In the genomic region with DNA sequence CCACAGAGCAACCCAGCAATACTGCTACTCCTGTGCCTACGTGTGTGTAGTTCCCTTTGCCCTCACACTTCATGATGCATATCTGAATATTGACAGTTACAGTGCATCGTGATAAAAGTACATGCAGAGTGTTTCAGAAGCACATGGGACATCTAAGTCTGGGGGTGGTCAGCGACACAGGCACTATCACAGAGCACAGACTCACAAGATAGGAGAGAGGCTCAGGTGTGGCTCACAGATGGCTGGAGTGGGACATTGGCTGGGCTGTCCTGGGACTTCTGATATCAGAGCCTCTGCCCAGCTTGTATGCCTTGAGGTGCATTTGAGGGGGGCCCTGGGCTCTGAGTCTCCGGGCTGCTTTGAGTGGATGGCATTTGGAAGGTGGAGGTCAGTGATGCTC, we compare ENCODE assay signal across 26 cellular contexts. TPM values are rescaled to one million over a fixed set of nuclear protein-coding genes. Genes with fewer than 3 reads are reported as not detected.
"Had no signal": no experiment of that assay in that cellular context is flagged by ENCODE, and none has a peak within 500 bp of the region (broad histone marks: within the 10 kb centered on the region; RNA-seq: fewer than 3 reads in every experiment).

No MANE protein-coding gene starts in this region.

- H3K9me3 Mint-ChIP-seq: effector memory CD8-positive, alpha-beta T cell; naive B cell; natural killer cell treated with Interleukin-12 subunit alpha and Interleukin-12 subunit beta and Interleukin-15 and Interleukin-18, amount 100 ng/mL, for 72 hours; stimulated activated naive B cell treated with anti-CD40 and anti-IgM and Interleukin-4, amounts not matched to agents 10 μg/mL and 1 μg/mL and 100 μg/mL, for 72 hours; stimulated activated naive CD8-positive, alpha-beta T cell treated with anti-CD3 and anti-CD28 coated beads, Interleukin-15, Interleukin-2, amounts not matched to agents 100 ng/mL and 50 ng/mL, for 24 hours had no signal

- H3K27me3 ChIP-seq: hepatocyte had no signal

- H2AFZ ChIP-seq: hepatocyte had no signal

- DNase-seq: cortex of kidney; effector memory CD8-positive, alpha-beta T cell; foreskin keratinocyte; heart left ventricle; left cardiac atrium; left lung; mucosa of descending colon; naive B cell; right lobe of liver; small intestine; stimulated activated CD4-positive, alpha-beta T cell treated with anti-CD3 and anti-CD28 coated beads, Interleukin-15, amount 100 ng/mL, for 24 hours; stimulated activated CD4-positive, alpha-beta T cell treated with anti-CD3 and anti-CD28 coated beads, Interleukin-2, amount 100 ng/mL, for 48 hours; stimulated activated naive B cell treated with anti-CD40 and anti-IgM and Interleukin-4, amounts not matched to agents 10 μg/mL and 1 μg/mL and 100 μg/mL, for 72 hours; trophoblast cell had no signal

- H3K27ac Mint-ChIP-seq: effector memory CD8-positive, alpha-beta T cell; mesothelial cell of epicardium; naive B cell; natural killer cell treated with Interleukin-12 subunit alpha and Interleukin-12 subunit beta and Interleukin-15 and Interleukin-18, amount 100 ng/mL, for 72 hours; progenitor cell of endocrine pancreas; stimulated activated naive B cell treated with anti-CD40 and anti-IgM and Interleukin-4, amounts not matched to agents 10 μg/mL and 1 μg/mL and 100 μg/mL, for 72 hours; stimulated activated naive CD8-positive, alpha-beta T cell treated with anti-CD3 and anti-CD28 coated beads, Interleukin-15, Interleukin-2, amounts not matched to agents 100 ng/mL and 50 ng/mL, for 24 hours had no signal

- H3K4me1 Mint-ChIP-seq: mesothelial cell of epicardium; stimulated activated naive B cell treated with anti-CD40 and anti-IgM and Interleukin-4, amounts not matched to agents 10 μg/mL and 1 μg/mL and 100 μg/mL, for 72 hours had no signal

- H3K4me1 ChIP-seq: esophagus muscularis mucosa, foreskin keratinocyte, left lung, parathyroid adenoma had no signal

- ATAC-seq: effector memory CD8-positive, alpha-beta T cell; gastroesophageal sphincter; heart left ventricle; mucosa of descending colon; right lobe of liver; stimulated activated naive B cell treated with anti-CD40 and anti-IgM and Interleukin-4, amounts not matched to agents 10 μg/mL and 1 μg/mL and 100 μg/mL, for 72 hours had no signal

- H3K9me3 ChIP-seq: esophagus muscularis mucosa, gastroesophageal sphincter, heart left ventricle, left lung, mucosa of descending colon, right lobe of liver had no signal

- H3K4me3 ChIP-seq: esophagus muscularis mucosa, gastroesophageal sphincter, heart left ventricle, hepatocyte, left lung, mucosa of descending colon, right lobe of liver had no signal

- H3K79me2 ChIP-seq: hepatocyte, parathyroid adenoma had no signal

- H3K27ac ChIP-seq: epithelial cell of prostate, esophagus muscularis mucosa, foreskin keratinocyte, gastroesophageal sphincter, heart left ventricle, hepatocyte, left lung, parathyroid adenoma, right lobe of liver had no signal

- H3K9ac ChIP-seq: parathyroid adenoma had no signal

- H3K36me3 Mint-ChIP-seq: mesothelial cell of epicardium; natural killer cell treated with Interleukin-12 subunit alpha and Interleukin-12 subunit beta and Interleukin-15 and Interleukin-18, amount 100 ng/mL, for 72 hours had no signal

- H3K4me3 Mint-ChIP-seq: effector memory CD8-positive, alpha-beta T cell; mesothelial cell of epicardium; naive B cell; natural killer cell treated with Interleukin-12 subunit alpha and Interleukin-12 subunit beta and Interleukin-15 and Interleukin-18, amount 100 ng/mL, for 72 hours; neural crest cell; stimulated activated naive B cell treated with anti-CD40 and anti-IgM and Interleukin-4, amounts not matched to agents 10 μg/mL and 1 μg/mL and 100 μg/mL, for 72 hours; stimulated activated naive CD8-positive, alpha-beta T cell treated with anti-CD3 and anti-CD28 coated beads, Interleukin-15, Interleukin-2, amounts not matched to agents 100 ng/mL and 50 ng/mL, for 24 hours had no signal

- H3K36me3 ChIP-seq: esophagus muscularis mucosa, gastroesophageal sphincter, heart left ventricle, left lung, right lobe of liver had no signal

RNA-seq across cellular contexts. Expression of a gene that starts 6.7 kb away (rescaled TPM):
- total RNA-seq: foreskin keratinocyte; lung microvascular endothelial cell; mesothelial cell of epicardium; natural killer cell treated with Interleukin-12 subunit alpha and Interleukin-12 subunit beta and Interleukin-15 and Interleukin-18, amount 100 ng/mL, for 72 hours; osteoblast; progenitor cell of endocrine pancreas had no signal
